In genomic region chr11:8709777-8710176, GRCh38 we compare ENCODE assay signal across 14 cellular contexts. TPM values are rescaled to one million over a fixed set of nuclear protein-coding genes. Genes with fewer than 3 reads are reported as not detected.
DNase-seq lines count a peak whose midpoint lies in the region; ATAC-seq, FAIRE-seq and TF ChIP-seq lines count a peak whose summit lies in the region.
"Had no signal": no experiment of that assay in that cellular context is flagged by ENCODE, and none has a peak within 500 bp of the region (broad histone marks: within the 10 kb centered on the region; RNA-seq: fewer than 3 reads in every experiment).

No MANE protein-coding gene starts in this region.

- no peak for TF ChIP-seq EP300 in gastroesophageal sphincter (IDR thresholded peaks at IDR 0.05)

- no peak for FAIRE-seq in GM12892 (lab: Jason Lieb, UNC)
- FAIRE-seq: A204.1, G401.6 had no signal

- H3K27ac ChIP-seq in cardiac muscle cell (peak overlapping the region; percentile 10), gastroesophageal sphincter (peak overlapping the region; percentile 89 to 100 (median 96)), prostate gland (peak overlapping the region; percentile 72 to 90), uterus (peak overlapping the region; percentile 94 to 99)

- no peak overlapping the region for H3K4me3 ChIP-seq in cardiac muscle cell
- no peak overlapping the region for H3K4me3 ChIP-seq in gastroesophageal sphincter
- H3K4me3 ChIP-seq in prostate gland = no peak overlapping the region
- no peak overlapping the region for H3K4me3 ChIP-seq in uterus

- H3K4me1 ChIP-seq in cardiac muscle cell (ENCODE audit: low read depth) (no peaks in the 10 kb centered on the region), gastroesophageal sphincter (peaks cover 21 to 100% (median 34%) of the 10 kb centered on the region in 3 donors), prostate gland (replicated peaks) (peaks cover 4% of the 10 kb centered on the region), uterus (peaks cover 6 to 31% of the 10 kb centered on the region in 2 donors)

- intact Hi-C loops in left ventricle myocardium superior (cut with micrococcal nuclease) = no loop called here
- intact Hi-C loops in prostate gland (cut with DNase I) = loop anchor here (2.0 kb wide), 2 partner anchors 59 to 99 kb away; no protein-coding TSS in a partner anchor
- intact Hi-C loops in uterus (cut with DNase I; ENCODE audit: low total_unique reads) = loop anchor here (10.0 kb wide), 1 partner anchor 95 kb away; no protein-coding TSS in a partner anchor

- ATAC-seq in left ventricle myocardium superior = no peak
- no peak for ATAC-seq in gastroesophageal sphincter
- ATAC-seq in HG03565 (IDR thresholded peaks at IDR 0.05; ENCODE audit: unreplicated experiment) = no peak

- DNase-seq in cardiac muscle cell (ENCODE audit: low read depth in 1 of 2, low spot score in 1 of 2) (no peak), left ventricle myocardium superior (no peak), prostate gland (ENCODE audit: low spot score) (no peak), uterus (no peak), DMS79 treated with DMSO at 0.1 percent for 48 hours (lab: John Stamatoyannopoulos, UW) (no peak), GM12892 (ENCODE audit: insufficient read length) (no peak)
- DNase-seq: activated gamma-delta T cell; central memory CD4-positive, alpha-beta T cell; NCI-H1105; NCI-H226 had no signal

- H3K36me3 ChIP-seq in cardiac muscle cell = no peaks in the 10 kb centered on the region
- peaks cover 0 to 67% of the 10 kb centered on the region in 2 donors for H3K36me3 ChIP-seq in gastroesophageal sphincter
- H3K36me3 ChIP-seq in prostate gland = no peaks in the 10 kb centered on the region
- no peaks in the 10 kb centered on the region for H3K36me3 ChIP-seq in uterus

- WGBS in gastroesophageal sphincter (ENCODE audit: low coverage in 1 of 2), 2 donors = 68 to 82% methylated on average over 2 to 4 of the region's 4 CpGs
- 83% methylated on average over 4 of the region's 4 CpGs for WGBS in prostate gland

- no peaks in the 10 kb centered on the region for H3K27me3 ChIP-seq in cardiac muscle cell
- H3K27me3 ChIP-seq in gastroesophageal sphincter = no peaks in the 10 kb centered on the region
- no peaks in the 10 kb centered on the region for H3K27me3 ChIP-seq in prostate gland (replicated peaks; ENCODE audit: insufficient read depth)
- H3K27me3 ChIP-seq in uterus = no peaks in the 10 kb centered on the region

- TF ChIP-seq POLR2A in gastroesophageal sphincter (IDR thresholded peaks at IDR 0.05) (no peak), prostate gland (IDR thresholded peaks at IDR 0.05) (no peak), uterus (IDR thresholded peaks at IDR 0.05) (no peak), GM12892 (IDR thresholded peaks at IDR 0.05; ENCODE audit: low read depth, low read length) (no peak)

- no peak for TF ChIP-seq CTCF in cardiac muscle cell (IDR thresholded peaks at IDR 0.05; ENCODE audit: low read depth, low read length)
- no peak for TF ChIP-seq CTCF in gastroesophageal sphincter (IDR thresholded peaks at IDR 0.05)
- no peak for TF ChIP-seq CTCF in prostate gland (IDR thresholded peaks at IDR 0.05)
- no peak for TF ChIP-seq CTCF in uterus (IDR thresholded peaks at IDR 0.05)

- H3K9me3 ChIP-seq in cardiac muscle cell (ENCODE audit: low read depth) = no peaks in the 10 kb centered on the region
- H3K9me3 ChIP-seq in gastroesophageal sphincter = no peaks in the 10 kb centered on the region
- H3K9me3 ChIP-seq in prostate gland = no peaks in the 10 kb centered on the region
- no peaks in the 10 kb centered on the region for H3K9me3 ChIP-seq in uterus

RNA-seq across cellular contexts. Expression of gene RPL27A, which starts 27.2 kb away (rescaled TPM):
- 586 and 641 TPM in 2 replicates for total RNA-seq in cardiac muscle cell
- 634 and 755 TPM in 2 replicates for polyA plus RNA-seq in cardiac muscle cell
- 588 TPM for total RNA-seq in left ventricle myocardium superior
- 1,000 to 10,000 TPM in 1 of 4 donors, 100 to 1,000 TPM in 3; 706 to 1,423 (median 903) TPM for total RNA-seq in gastroesophageal sphincter
- total RNA-seq in prostate gland = 1,000 to 10,000 TPM in 1 of 2 donors, 100 to 1,000 TPM in 1; 693 to 1,360 TPM
- 1,000 to 10,000 TPM in 2 of 4 donors, 100 to 1,000 TPM in 2; 505 to 3,151 (median 1,895) TPM for total RNA-seq in uterus
- polyA plus RNA-seq in GM12892 (2012; ENCODE audit: missing spikeins) = 4,980 TPM

RNA-seq across cellular contexts. Expression of gene TRIM66, which starts 27.3 kb away (rescaled TPM):
- total RNA-seq in cardiac muscle cell = 3.2 and 10.9 TPM in 2 replicates
- 3.5 and 3.9 TPM in 2 replicates for polyA plus RNA-seq in cardiac muscle cell
- total RNA-seq in left ventricle myocardium superior = 2.6 TPM
- 10 to 100 TPM in 1 of 4 donors, 1 to 10 TPM in 3; 1.4 to 12.9 (median 3.1) TPM for total RNA-seq in gastroesophageal sphincter
- 10 to 100 TPM in 1 of 2 donors, 1 to 10 TPM in 1; 2.8 to 10.5 TPM for total RNA-seq in prostate gland
- 10 to 100 TPM in 2 of 4 donors, 1 to 10 TPM in 2; 7.4 to 18.2 (median 10.5) TPM for total RNA-seq in uterus
- 9.0 TPM for polyA plus RNA-seq in GM12892 (2012; ENCODE audit: missing spikeins)

Comparison
In these comparisons a context has a peak if more than half of its experiments do, and no peak if none do; other contexts are left out.
1. H3K27ac ChIP-seq: peak in every context shown above with its lines; median percentile 96 in gastroesophageal sphincter; 96 in uterus; 81 in prostate gland; 10 in cardiac muscle cell.